Comparison of ENCODE assay signal across 30 cellular contexts in genomic region chr13:94199135-94199534, GRCh38.
"Had no signal": no experiment of that assay in that cellular context is flagged by ENCODE, and none has a peak within 500 bp of the region (broad histone marks: within the 10 kb centered on the region; RNA-seq: fewer than 3 reads in every experiment).

No MANE protein-coding gene starts in this region.

- H3K27me3 ChIP-seq: adrenal gland, brain microvascular endothelial cell, esophagus muscularis mucosa, foreskin keratinocyte, heart left ventricle, left lung, uterus had no signal

- H3K4me3 ChIP-seq: adrenal gland, esophagus muscularis mucosa, heart left ventricle, left lung, lower lobe of right lung, mucosa of descending colon, uterus had no signal

- ATAC-seq: activated CD4-positive, CD25-positive, alpha-beta regulatory T cell treated with anti-CD3 and anti-CD28 coated beads, Interleukin-2, amount 50 U/mL, for 24 hours; effector memory CD8-positive, alpha-beta T cell; foreskin keratinocyte; heart left ventricle; left lung; lower lobe of right lung; mucosa of descending colon; sciatic nerve; stimulated activated memory B cell treated with anti-CD40 and anti-IgM and Interleukin-4, amounts not matched to agents 10 μg/mL and 1 μg/mL and 100 μg/mL, for 72 hours; stimulated activated naive CD8-positive, alpha-beta T cell treated with anti-CD3 and anti-CD28 coated beads, Interleukin-15, amount 100 ng/mL, for 72 hours had no signal

- H3K9me3 ChIP-seq: adrenal gland, esophagus muscularis mucosa, heart left ventricle, left lung, lower lobe of right lung, mucosa of descending colon, uterus had no signal

- FAIRE-seq: endothelial cell of umbilical vein, small intestine, TTC549 had no signal

- H3K27ac ChIP-seq: adrenal gland, brain microvascular endothelial cell, esophagus muscularis mucosa, foreskin keratinocyte, heart left ventricle, left lung, lower lobe of right lung, uterus, WERI-Rb-1 had no signal

- DNase-seq: activated CD4-positive, alpha-beta T cell treated with anti-CD3 and anti-CD28 coated beads for 48 hours; activated CD4-positive, alpha-beta T cell treated with anti-CD3 and anti-CD28 coated beads, Interleukin-2, amount 50 U/mL, for 48 hours; activated CD8-positive, alpha-beta memory T cell treated with anti-CD3 and anti-CD28 coated beads for 24 hours; activated effector memory CD4-positive, alpha-beta T cell treated with anti-CD3 and anti-CD28 coated beads, Interleukin-2, amount 50 U/mL, for 16 hours; activated naive CD4-positive, alpha-beta T cell treated with anti-CD3 and anti-CD28 coated beads for 36 hours; activated naive CD8-positive, alpha-beta T cell treated with anti-CD3 and anti-CD28 coated beads for 36 hours; adrenal gland; aorta; cortex of kidney; effector memory CD8-positive, alpha-beta T cell; foreskin keratinocyte; heart left ventricle; left lung; lower lobe of right lung; mucosa of descending colon; small intestine; stimulated activated CD4-positive, alpha-beta T cell treated with anti-CD3 and anti-CD28 coated beads, Interleukin-1b, Interleukin-23, amount 100 ng/mL, for 48 hours; stimulated activated CD4-positive, alpha-beta T cell treated with anti-CD3 and anti-CD28 coated beads, Interleukin-4, amount 100 ng/mL, for 4 hours; stimulated activated CD8-positive, alpha-beta memory T cell treated with anti-CD3 and anti-CD28 coated beads, Interleukin-4, amount 100 ng/mL, for 48 hours; stimulated activated naive CD8-positive, alpha-beta T cell treated with anti-CD3 and anti-CD28 coated beads, Interleukin-15, amount 100 ng/mL, for 72 hours; substantia nigra; uterus; WERI-Rb-1 had no signal

- H3K36me3 ChIP-seq: adrenal gland, brain microvascular endothelial cell, esophagus muscularis mucosa, heart left ventricle, left lung, lower lobe of right lung, uterus, WERI-Rb-1 had no signal

- H3K4me1 ChIP-seq: adrenal gland, esophagus muscularis mucosa, heart left ventricle, lower lobe of right lung, uterus had no signal
